Comparison of ENCODE assay signal across 11 cellular contexts in genomic region chr15:39586387-39587171, GRCh38. TPM values are rescaled to one million over a fixed set of nuclear protein-coding genes. Genes with fewer than 3 reads are reported as not detected.
A peak's percentile ranks its signal among the peaks of the same experiment; 100 is the strongest.
DNase-seq lines count a peak whose midpoint lies in the region; ATAC-seq and TF ChIP-seq lines count a peak whose summit lies in the region.
"Had no signal": no experiment of that assay in that cellular context is flagged by ENCODE, and none has a peak within 500 bp of the region (broad histone marks: within the 10 kb centered on the region; RNA-seq: fewer than 3 reads in every experiment).

No MANE protein-coding gene starts in this region.

- no peak overlapping the region for H3K27ac Mint-ChIP-seq in activated CD8-positive, alpha-beta T cell treated with anti-CD3 and anti-CD28 coated beads, Interleukin-2, amount 10 ng/mL, durations not matched to agents 7 days and 5 days
- H3K27ac Mint-ChIP-seq: activated naive CD8-positive, alpha-beta T cell treated with anti-CD3 and anti-CD28 coated beads, Interleukin-2, amount 10 ng/mL, durations not matched to agents 7 days and 5 days had no signal

- H3K9ac ChIP-seq in skeletal muscle satellite cell (ENCODE audit: low read depth, low read length): peak overlapping the region; percentile 83
- H3K9ac ChIP-seq: KMS-11 had no signal

- H3K4me3 ChIP-seq in HFF-Myc (replicated peaks; ENCODE audit: low read depth, low read length): peak overlapping the region; percentile 81
- H3K4me3 ChIP-seq in skeletal muscle satellite cell (ENCODE audit: low read length): peak overlapping the region; percentile 83

- CTCF ChIA-PET in activated CD8-positive, alpha-beta T cell treated with anti-CD3 and anti-CD28 coated beads, Interleukin-2, amount 10 ng/mL, durations not matched to agents 7 days and 5 days (lab: Charles Lee): interaction anchor here (0.6 to 11.0 kb wide), 4 partner anchors 55 to 171 kb away, joined by 3 to 179 read pairs (median 8); no protein-coding TSS in a partner anchor

- H3K4me3 Mint-ChIP-seq in activated CD8-positive, alpha-beta T cell treated with anti-CD3 and anti-CD28 coated beads, Interleukin-2, amount 10 ng/mL, durations not matched to agents 7 days and 5 days: no peak overlapping the region
- H3K4me3 Mint-ChIP-seq: activated naive CD8-positive, alpha-beta T cell treated with anti-CD3 and anti-CD28 coated beads, Interleukin-2, amount 10 ng/mL, durations not matched to agents 7 days and 5 days had no signal

- no peaks in the 10 kb centered on the region for H3K9me3 ChIP-seq in skeletal muscle satellite cell (replicated peaks; ENCODE audit: low read length)

- POLR2A ChIA-PET in activated CD8-positive, alpha-beta T cell treated with anti-CD3 and anti-CD28 coated beads, Interleukin-2, amount 10 ng/mL, durations not matched to agents 7 days and 5 days (lab: Charles Lee): interaction anchor here (2.0 kb wide), 1 partner anchor 37 kb away, joined by 6 read pairs; no protein-coding TSS in a partner anchor

- H3K4me2 ChIP-seq in skeletal muscle satellite cell (ENCODE audit: low read length): peak overlapping the region; percentile 82
- H3K4me2 ChIP-seq: KMS-11 had no signal

- no peak for ATAC-seq in HG03025 (IDR thresholded peaks at IDR 0.05; ENCODE audit: low FRiP score, unreplicated experiment)
- ATAC-seq in HG03439 (IDR thresholded peaks at IDR 0.05; ENCODE audit: unreplicated experiment): no peak
- no peak for ATAC-seq in activated CD8-positive, alpha-beta T cell treated with anti-CD3 and anti-CD28 coated beads, Interleukin-2, amount 10 ng/mL, durations not matched to agents 7 days and 5 days

- H3K36me3 Mint-ChIP-seq in activated CD8-positive, alpha-beta T cell treated with anti-CD3 and anti-CD28 coated beads, Interleukin-2, amount 10 ng/mL, durations not matched to agents 7 days and 5 days (ENCODE audit: low read depth): no peaks in the 10 kb centered on the region
- H3K36me3 Mint-ChIP-seq: activated naive CD8-positive, alpha-beta T cell treated with anti-CD3 and anti-CD28 coated beads, Interleukin-2, amount 10 ng/mL, durations not matched to agents 7 days and 5 days had no signal

- no peaks in the 10 kb centered on the region for H3K9me3 Mint-ChIP-seq in activated CD8-positive, alpha-beta T cell treated with anti-CD3 and anti-CD28 coated beads, Interleukin-2, amount 10 ng/mL, durations not matched to agents 7 days and 5 days (ENCODE audit: insufficient read depth)
- H3K9me3 Mint-ChIP-seq: activated naive CD8-positive, alpha-beta T cell treated with anti-CD3 and anti-CD28 coated beads, Interleukin-2, amount 10 ng/mL, durations not matched to agents 7 days and 5 days had no signal

- no peaks in the 10 kb centered on the region for H3K27me3 ChIP-seq in skeletal muscle satellite cell (ENCODE audit: control insufficient read depth, insufficient read depth, low read length)

- peaks cover 23% of the 10 kb centered on the region for H3K27me3 Mint-ChIP-seq in activated CD8-positive, alpha-beta T cell treated with anti-CD3 and anti-CD28 coated beads, Interleukin-2, amount 10 ng/mL, durations not matched to agents 7 days and 5 days (ENCODE audit: low read depth)

- H3K36me3 ChIP-seq in skeletal muscle satellite cell (ENCODE audit: insufficient read depth, low read length): peaks cover 94% of the 10 kb centered on the region

- TF ChIP-seq CTCF in HFF-Myc (IDR thresholded peaks at IDR 0.05; ENCODE audit: low read depth, low read length, missing control alignments): no peak

- DNase-seq in HFF-Myc (ENCODE audit: extremely low read depth, low read depth) (peak; percentile 73), brain pericyte (ENCODE audit: low read depth, low spot score) (peak; percentile 88), glomerular visceral epithelial cell (ENCODE audit: extremely low spot score) (peak; percentile 54), putamen (ENCODE audit: low spot score) (no peak)
- DNase-seq in activated CD8-positive, alpha-beta T cell treated with anti-CD3 and anti-CD28 coated beads, Interleukin-2, amount 10 ng/mL, durations not matched to agents 7 days and 5 days: no peak
- DNase-seq: activated naive CD8-positive, alpha-beta T cell treated with anti-CD3 and anti-CD28 coated beads, Interleukin-2, amount 10 ng/mL, durations not matched to agents 7 days and 5 days; stimulated activated naive CD4-positive, alpha-beta T cell had no signal

- H3K4me1 Mint-ChIP-seq in activated CD8-positive, alpha-beta T cell treated with anti-CD3 and anti-CD28 coated beads, Interleukin-2, amount 10 ng/mL, durations not matched to agents 7 days and 5 days (ENCODE audit: low read depth): peaks cover 31% of the 10 kb centered on the region

- H3K4me1 ChIP-seq in skeletal muscle satellite cell (ENCODE audit: control insufficient read depth, insufficient read depth, low read length): peaks cover 38% of the 10 kb centered on the region

RNA-seq across cellular contexts. Expression of gene THBS1, which starts 5.7 kb away (rescaled TPM):
- total RNA-seq in skeletal muscle satellite cell (2012; rRNA removed): 28.4 and 183 TPM in 2 replicates
- total RNA-seq in activated CD8-positive, alpha-beta T cell treated with anti-CD3 and anti-CD28 coated beads, Interleukin-2, amount 10 ng/mL, durations not matched to agents 7 days and 5 days: 1 to 10 TPM in 1 of 2 experiments, under 1 TPM in 1; 0.87 to 1.2 TPM

Comparison
In these comparisons a context has a peak if more than half of its experiments do, and no peak if none do; other contexts are left out.
1. DNase-seq: peak in HFF-Myc (single experiment), brain pericyte (single experiment) and glomerular visceral epithelial cell (single experiment); none in activated CD8-positive, alpha-beta T cell treated with anti-CD3 and anti-CD28 coated beads, Interleukin-2, amount 10 ng/mL, durations not matched to agents 7 days and 5 days (single experiment) and putamen (single experiment).